ENCODE assay signal across 2 cellular contexts in genomic region chr15:50138391-50138790, GRCh38.
TF ChIP-seq lines count a peak whose summit lies in the region.

No MANE protein-coding gene starts in this region.

TF ChIP-seq in liver, 16 proteins besides CTCF, POLR2A, EP300 and RAD21:
- TF ChIP-seq FOXA2 (IDR thresholded peaks at IDR 0.05) = no peak
- no peak for TF ChIP-seq MAX (IDR thresholded peaks at IDR 0.05)
- no peak for TF ChIP-seq YY1 (IDR thresholded peaks at IDR 0.05)
- no peak for TF ChIP-seq HNF4G (IDR thresholded peaks at IDR 0.05)
- TF ChIP-seq RXRA (IDR thresholded peaks at IDR 0.05) = no peak
- TF ChIP-seq SP1 (IDR thresholded peaks at IDR 0.05) = no peak
- no peak for TF ChIP-seq EGR1 (IDR thresholded peaks at IDR 0.05; ENCODE audit: low read depth in 2 of 2)
- no peak for TF ChIP-seq GABPA (IDR thresholded peaks at IDR 0.05 in 1 of 2, conservative IDR thresholded peaks at IDR 0.05 in 1 of 2)
- no peak for TF ChIP-seq ATF3 (IDR thresholded peaks at IDR 0.05)
- TF ChIP-seq FOXA1 (IDR thresholded peaks at IDR 0.05) = no peak

TF ChIP-seq in H1, 55 proteins besides CTCF, POLR2A, EP300 and RAD21:
- TF ChIP-seq CHD2 (IDR thresholded peaks at IDR 0.05; ENCODE audit: low read length) = no peak
- TF ChIP-seq SIN3A (conservative IDR thresholded peaks at IDR 0.05 in 1 of 2, IDR thresholded peaks at IDR 0.05 in 1 of 2; ENCODE audit: low read depth in 1 of 2, low read length in 2 of 2) = no peak
- no peak for TF ChIP-seq SIX5 (IDR thresholded peaks at IDR 0.05; ENCODE audit: low read depth, low read length)
- TF ChIP-seq E2F6 (IDR thresholded peaks at IDR 0.05) = no peak
- no peak for TF ChIP-seq ZNF274 (IDR thresholded peaks at IDR 0.05; ENCODE audit: borderline replicate concordance, extremely low read depth, low read length)
- TF ChIP-seq YY1 (IDR thresholded peaks at IDR 0.05; ENCODE audit: low read depth, low read length) = no peak
- TF ChIP-seq EZH2 (IDR thresholded peaks at IDR 0.05; ENCODE audit: low read depth, low read length, severe bottlenecking) = no peak
- no peak for TF ChIP-seq TEAD4 (IDR thresholded peaks at IDR 0.05; ENCODE audit: low read depth, low read length)
- TF ChIP-seq CEBPB (IDR thresholded peaks at IDR 0.05; ENCODE audit: low read depth, low read length) = no peak
